1 cellular context compared by ENCODE assay signal in the genomic region with DNA sequence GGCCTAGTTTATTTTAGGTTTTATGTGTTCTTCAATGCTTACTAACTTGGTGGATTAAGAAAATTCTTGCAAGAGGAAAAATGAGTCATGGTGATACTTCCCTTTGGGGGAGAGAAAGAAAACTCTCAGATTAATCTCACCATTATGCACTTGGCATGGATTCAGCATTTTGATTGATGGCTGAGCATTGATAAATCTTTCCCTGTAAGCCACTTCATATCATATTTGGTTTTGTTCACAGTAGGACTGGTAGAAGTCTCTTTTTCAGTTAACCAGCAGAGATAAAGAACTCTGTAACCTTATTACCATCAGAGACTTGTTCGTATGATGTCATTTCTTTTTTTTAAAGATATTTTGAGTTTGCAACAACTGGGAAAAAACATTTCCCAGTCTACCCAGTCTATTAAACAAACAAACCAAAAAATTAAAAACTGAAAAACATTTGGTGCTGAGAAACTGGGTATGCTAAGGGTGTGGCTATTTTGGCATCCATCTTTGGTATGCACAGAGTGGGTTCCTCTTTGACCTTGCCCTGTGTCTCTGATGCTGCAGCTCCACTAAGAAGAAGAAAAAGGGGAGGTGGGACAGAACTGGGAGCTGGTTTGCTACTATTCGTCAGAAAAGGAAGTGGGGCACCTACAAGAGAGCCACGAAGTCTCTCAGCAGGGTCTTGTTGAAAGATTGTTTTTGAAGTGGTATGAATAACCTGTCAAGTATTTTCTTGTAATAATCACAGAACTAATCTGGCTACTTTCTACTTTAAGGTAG.
TF ChIP-seq lines count a peak whose summit lies in the region.

No MANE protein-coding gene starts in this region.

TF ChIP-seq in K562, 482 proteins besides CTCF, POLR2A, EP300 and RAD21 (continued from another document and continues in another):
- TF ChIP-seq, protein P1, sequence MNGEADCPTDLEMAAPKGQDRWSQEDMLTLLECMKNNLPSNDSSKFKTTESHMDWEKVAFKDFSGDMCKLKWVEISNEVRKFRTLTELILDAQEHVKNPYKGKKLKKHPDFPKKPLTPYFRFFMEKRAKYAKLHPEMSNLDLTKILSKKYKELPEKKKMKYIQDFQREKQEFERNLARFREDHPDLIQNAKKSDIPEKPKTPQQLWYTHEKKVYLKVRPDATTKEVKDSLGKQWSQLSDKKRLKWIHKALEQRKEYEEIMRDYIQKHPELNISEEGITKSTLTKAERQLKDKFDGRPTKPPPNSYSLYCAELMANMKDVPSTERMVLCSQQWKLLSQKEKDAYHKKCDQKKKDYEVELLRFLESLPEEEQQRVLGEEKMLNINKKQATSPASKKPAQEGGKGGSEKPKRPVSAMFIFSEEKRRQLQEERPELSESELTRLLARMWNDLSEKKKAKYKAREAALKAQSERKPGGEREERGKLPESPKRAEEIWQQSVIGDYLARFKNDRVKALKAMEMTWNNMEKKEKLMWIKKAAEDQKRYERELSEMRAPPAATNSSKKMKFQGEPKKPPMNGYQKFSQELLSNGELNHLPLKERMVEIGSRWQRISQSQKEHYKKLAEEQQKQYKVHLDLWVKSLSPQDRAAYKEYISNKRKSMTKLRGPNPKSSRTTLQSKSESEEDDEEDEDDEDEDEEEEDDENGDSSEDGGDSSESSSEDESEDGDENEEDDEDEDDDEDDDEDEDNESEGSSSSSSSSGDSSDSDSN (IDR thresholded peaks at IDR 0.05; ENCODE audit: borderline replicate concordance in 1 of 2, low read depth in 2 of 2, low read length in 2 of 2): no peak
- TF ChIP-seq SMARCE1 (IDR thresholded peaks at IDR 0.05) (peak; percentile 87), NFIC (IDR thresholded peaks at IDR 0.05) (peak; percentile 91), SIRT6 (IDR thresholded peaks at IDR 0.05; ENCODE audit: low read depth, low read length) (no peak), ETV6 (IDR thresholded peaks at IDR 0.05; ENCODE audit: borderline replicate concordance in 1 of 2, low read depth in 2 of 2, low read length in 1 of 2) (no peak), ETV6 (CRISPR knock-in tag; IDR thresholded peaks at IDR 0.05; ENCODE audit: borderline replicate concordance) (no peak), CBX8 (IDR thresholded peaks at IDR 0.05; ENCODE audit: borderline replicate concordance, extremely low read depth, low read depth, low read length, poor library complexity, severe bottlenecking) (no peak), ZKSCAN8 (CRISPR knock-in tag; IDR thresholded peaks at IDR 0.05) (no peak), HDAC2 (IDR thresholded peaks at IDR 0.05) (peak; percentile 90), ZNF311 (CRISPR knock-in tag; IDR thresholded peaks at IDR 0.05) (no peak), KLF13 (tag; IDR thresholded peaks at IDR 0.05; ENCODE audit: borderline replicate concordance, low read depth) (no peak), SOX6 (IDR thresholded peaks at IDR 0.05) (peak; percentile 48; the same call in 1 of the 2 replicates), ZEB2 (IDR thresholded peaks at IDR 0.05) (peak; percentile 24; the same call in 1 of the 2 replicates), TEAD1 (CRISPR knock-in tag; IDR thresholded peaks at IDR 0.05) (0 out of 4 replicates have a peak, but pooled peaks of 1 of the 2 experiments have one; percentile 27), ARID2 (IDR thresholded peaks at IDR 0.05) (no peak), ATF7 (IDR thresholded peaks at IDR 0.05) (peak; percentile 86), RUNX1 (IDR thresholded peaks at IDR 0.05; ENCODE audit: low read depth) (no peak), YY1 (IDR thresholded peaks at IDR 0.05; ENCODE audit: borderline replicate concordance in 1 of 3, control insufficient read depth in 1 of 3, extremely low read depth in 1 of 3, insufficient read depth in 3 of 3, insufficient read length in 1 of 3, insufficient replicate concordance in 2 of 3, low read depth in 1 of 3, low read length in 2 of 3) (peak in 1 of 3 experiments; percentile 21), ZNF263 (CRISPR knock-in tag; IDR thresholded peaks at IDR 0.05; ENCODE audit: borderline replicate concordance) (no peak), SAP30 (IDR thresholded peaks at IDR 0.05; ENCODE audit: borderline replicate concordance, insufficient read depth, low read depth, low read length, poor library complexity, severe bottlenecking) (no peak), RBM14 (IDR thresholded peaks at IDR 0.05; ENCODE audit: borderline replicate concordance, insufficient read depth, low read depth, low read length) (no peak), MYNN (IDR thresholded peaks at IDR 0.05) (no peak), MYNN (CRISPR knock-in tag; IDR thresholded peaks at IDR 0.05) (no peak), ZNF143 (CRISPR knock-in tag; IDR thresholded peaks at IDR 0.05) (no peak), SNRNP70 (optimal IDR thresholded peaks at IDR 0.05; ENCODE audit: low read depth, low read length) (no peak), NFIX (CRISPR knock-in tag; IDR thresholded peaks at IDR 0.05; ENCODE audit: low read depth) (0 out of 2 replicates have a peak, but pooled peaks have one; percentile 8), GTF2E2 (tag; IDR thresholded peaks at IDR 0.05) (no peak), SMAD1 (IDR thresholded peaks at IDR 0.05; ENCODE audit: low read depth, low read length, partially characterized antibody) (no peak), TBL1XR1 (IDR thresholded peaks at IDR 0.05; ENCODE audit: low read length in 2 of 2) (peak in 1 of 2 experiments; percentile 45; a peak in 1 of 4 replicates), DACH1 (IDR thresholded peaks at IDR 0.05; ENCODE audit: partially characterized antibody) (no peak), PRPF4 (IDR thresholded peaks at IDR 0.05; ENCODE audit: insufficient read depth, low read depth, low read length, poor library complexity, severe bottlenecking) (no peak), BRF1 (IDR thresholded peaks at IDR 0.05; ENCODE audit: borderline replicate concordance, extremely low read depth, insufficient read length) (no peak), ZNF766 (CRISPR knock-in tag; conservative IDR thresholded peaks at IDR 0.05) (peak; percentile 51; the same call in 1 of the 2 replicates), XRCC4 (IDR thresholded peaks at IDR 0.05; ENCODE audit: extremely low read depth, insufficient read depth, insufficient read length) (no peak), SMARCA5 (IDR thresholded peaks at IDR 0.05) (no peak), HDAC1 (IDR thresholded peaks at IDR 0.05) (peak in 1 of 2 experiments; percentile 83; a peak in 1 of 4 replicates), KDM1A (IDR thresholded peaks at IDR 0.05) (peak; percentile 91), ETV5 (CRISPR knock-in tag; IDR thresholded peaks at IDR 0.05; ENCODE audit: low read depth) (no peak), HNRNPK (IDR thresholded peaks at IDR 0.05; ENCODE audit: low read depth, low read length, poor library complexity, severe bottlenecking) (no peak), ZNF408 (CRISPR knock-in tag; IDR thresholded peaks at IDR 0.05; ENCODE audit: low read depth) (no peak), YBX1 (IDR thresholded peaks at IDR 0.05) (no peak), C11orf30 (IDR thresholded peaks at IDR 0.05; ENCODE audit: low read depth) (no peak), GABPB2 (CRISPR knock-in tag; conservative IDR thresholded peaks at IDR 0.05) (no peak), NR3C1 (CRISPR knock-in tag; IDR thresholded peaks at IDR 0.05) (no peak), ZNF324 (CRISPR knock-in tag; IDR thresholded peaks at IDR 0.05) (no peak), JUND (IDR thresholded peaks at IDR 0.05; ENCODE audit: borderline replicate concordance, low read depth, low read length) (peak; percentile 86), JUND (tag; IDR thresholded peaks at IDR 0.05; ENCODE audit: borderline replicate concordance, low read depth, low read length) (peak; percentile 84; the same call in 2 of the 3 replicates), SMAD2 (IDR thresholded peaks at IDR 0.05; ENCODE audit: low read depth, low read length) (no peak), TEAD4 (IDR thresholded peaks at IDR 0.05; ENCODE audit: low read length) (peak; percentile 13; the same call in 1 of the 2 replicates), TEAD4 (CRISPR knock-in tag; IDR thresholded peaks at IDR 0.05; ENCODE audit: borderline replicate concordance) (no peak), PHF8 (IDR thresholded peaks at IDR 0.05; ENCODE audit: borderline replicate concordance, low read length) (no peak), JUN (IDR thresholded peaks at IDR 0.05; ENCODE audit: borderline replicate concordance, low read depth, low read length) (peak; percentile 63; the same call in 1 of the 2 replicates), JUN (CRISPR knock-in tag; IDR thresholded peaks at IDR 0.05; ENCODE audit: borderline replicate concordance) (no peak), DNMT1 (IDR thresholded peaks at IDR 0.05) (no peak)
- TF ChIP-seq, protein P2, sequence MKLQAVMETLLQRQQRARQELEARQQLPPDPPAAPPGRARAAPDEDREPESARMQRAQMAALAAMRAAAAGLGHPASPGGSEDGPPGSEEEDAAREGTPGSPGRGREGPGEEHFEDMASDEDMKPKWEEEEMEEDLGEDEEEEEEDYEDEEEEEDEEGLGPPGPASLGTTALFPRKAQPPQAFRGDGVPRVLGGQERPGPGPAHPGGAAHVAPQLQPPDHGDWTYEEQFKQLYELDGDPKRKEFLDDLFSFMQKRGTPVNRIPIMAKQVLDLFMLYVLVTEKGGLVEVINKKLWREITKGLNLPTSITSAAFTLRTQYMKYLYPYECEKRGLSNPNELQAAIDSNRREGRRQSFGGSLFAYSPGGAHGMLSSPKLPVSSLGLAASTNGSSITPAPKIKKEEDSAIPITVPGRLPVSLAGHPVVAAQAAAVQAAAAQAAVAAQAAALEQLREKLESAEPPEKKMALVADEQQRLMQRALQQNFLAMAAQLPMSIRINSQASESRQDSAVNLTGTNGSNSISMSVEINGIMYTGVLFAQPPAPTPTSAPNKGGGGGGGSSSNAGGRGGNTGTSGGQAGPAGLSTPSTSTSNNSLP (IDR thresholded peaks at IDR 0.05; ENCODE audit: borderline replicate concordance, low read depth, low read length): peak; percentile 85; the same call in 1 of the 2 replicates
- TF ChIP-seq, protein P3, sequence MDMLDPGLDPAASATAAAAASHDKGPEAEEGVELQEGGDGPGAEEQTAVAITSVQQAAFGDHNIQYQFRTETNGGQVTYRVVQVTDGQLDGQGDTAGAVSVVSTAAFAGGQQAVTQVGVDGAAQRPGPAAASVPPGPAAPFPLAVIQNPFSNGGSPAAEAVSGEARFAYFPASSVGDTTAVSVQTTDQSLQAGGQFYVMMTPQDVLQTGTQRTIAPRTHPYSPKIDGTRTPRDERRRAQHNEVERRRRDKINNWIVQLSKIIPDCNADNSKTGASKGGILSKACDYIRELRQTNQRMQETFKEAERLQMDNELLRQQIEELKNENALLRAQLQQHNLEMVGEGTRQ (CRISPR knock-in tag; IDR thresholded peaks at IDR 0.05): no peak
- TF ChIP-seq, protein P4, sequence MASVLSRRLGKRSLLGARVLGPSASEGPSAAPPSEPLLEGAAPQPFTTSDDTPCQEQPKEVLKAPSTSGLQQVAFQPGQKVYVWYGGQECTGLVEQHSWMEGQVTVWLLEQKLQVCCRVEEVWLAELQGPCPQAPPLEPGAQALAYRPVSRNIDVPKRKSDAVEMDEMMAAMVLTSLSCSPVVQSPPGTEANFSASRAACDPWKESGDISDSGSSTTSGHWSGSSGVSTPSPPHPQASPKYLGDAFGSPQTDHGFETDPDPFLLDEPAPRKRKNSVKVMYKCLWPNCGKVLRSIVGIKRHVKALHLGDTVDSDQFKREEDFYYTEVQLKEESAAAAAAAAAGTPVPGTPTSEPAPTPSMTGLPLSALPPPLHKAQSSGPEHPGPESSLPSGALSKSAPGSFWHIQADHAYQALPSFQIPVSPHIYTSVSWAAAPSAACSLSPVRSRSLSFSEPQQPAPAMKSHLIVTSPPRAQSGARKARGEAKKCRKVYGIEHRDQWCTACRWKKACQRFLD (CRISPR knock-in tag; IDR thresholded peaks at IDR 0.05): peak; percentile 68; the same call in 1 of the 2 replicates
- TF ChIP-seq, protein P5, sequence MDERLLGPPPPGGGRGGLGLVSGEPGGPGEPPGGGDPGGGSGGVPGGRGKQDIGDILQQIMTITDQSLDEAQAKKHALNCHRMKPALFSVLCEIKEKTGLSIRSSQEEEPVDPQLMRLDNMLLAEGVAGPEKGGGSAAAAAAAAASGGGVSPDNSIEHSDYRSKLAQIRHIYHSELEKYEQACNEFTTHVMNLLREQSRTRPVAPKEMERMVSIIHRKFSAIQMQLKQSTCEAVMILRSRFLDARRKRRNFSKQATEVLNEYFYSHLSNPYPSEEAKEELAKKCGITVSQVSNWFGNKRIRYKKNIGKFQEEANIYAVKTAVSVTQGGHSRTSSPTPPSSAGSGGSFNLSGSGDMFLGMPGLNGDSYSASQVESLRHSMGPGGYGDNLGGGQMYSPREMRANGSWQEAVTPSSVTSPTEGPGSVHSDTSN (CRISPR knock-in tag; IDR thresholded peaks at IDR 0.05; ENCODE audit: low read depth): no peak; the same call in 1 of the 2 replicates
- TF ChIP-seq, protein P5 (tag; conservative IDR thresholded peaks at IDR 0.05; ENCODE audit: low read depth): peak; percentile 96
- TF ChIP-seq, protein P6, sequence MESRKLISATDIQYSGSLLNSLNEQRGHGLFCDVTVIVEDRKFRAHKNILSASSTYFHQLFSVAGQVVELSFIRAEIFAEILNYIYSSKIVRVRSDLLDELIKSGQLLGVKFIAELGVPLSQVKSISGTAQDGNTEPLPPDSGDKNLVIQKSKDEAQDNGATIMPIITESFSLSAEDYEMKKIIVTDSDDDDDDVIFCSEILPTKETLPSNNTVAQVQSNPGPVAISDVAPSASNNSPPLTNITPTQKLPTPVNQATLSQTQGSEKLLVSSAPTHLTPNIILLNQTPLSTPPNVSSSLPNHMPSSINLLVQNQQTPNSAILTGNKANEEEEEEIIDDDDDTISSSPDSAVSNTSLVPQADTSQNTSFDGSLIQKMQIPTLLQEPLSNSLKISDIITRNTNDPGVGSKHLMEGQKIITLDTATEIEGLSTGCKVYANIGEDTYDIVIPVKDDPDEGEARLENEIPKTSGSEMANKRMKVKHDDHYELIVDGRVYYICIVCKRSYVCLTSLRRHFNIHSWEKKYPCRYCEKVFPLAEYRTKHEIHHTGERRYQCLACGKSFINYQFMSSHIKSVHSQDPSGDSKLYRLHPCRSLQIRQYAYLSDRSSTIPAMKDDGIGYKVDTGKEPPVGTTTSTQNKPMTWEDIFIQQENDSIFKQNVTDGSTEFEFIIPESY (CRISPR knock-in tag; IDR thresholded peaks at IDR 0.05): no peak
